8 cellular contexts compared by ENCODE assay signal in genomic region chrX:15349046-15349445, GRCh38. TPM values are rescaled to one million over a fixed set of nuclear protein-coding genes. Genes with fewer than 3 reads are reported as not detected.
DNase-seq lines count a peak whose midpoint lies in the region; ATAC-seq and TF ChIP-seq lines count a peak whose summit lies in the region.

No MANE protein-coding gene starts in this region.

- WGBS in upper lobe of left lung, 2 donors = 27 to 28% methylated on average over 2 of the region's 2 CpGs

- H3K9ac ChIP-seq in NT2/D1 (ENCODE audit: insufficient read length, low read depth) = no peak overlapping the region

- peak; percentile 69 for TF ChIP-seq CTCF in 22Rv1 (IDR thresholded peaks at IDR 0.05)
- TF ChIP-seq CTCF in upper lobe of left lung (IDR thresholded peaks at IDR 0.05) = peak in 5 of 6 experiments; percentile 11 to 56 (median 47)

- H3K27ac ChIP-seq in 22Rv1 (no peak overlapping the region), upper lobe of left lung (no peak overlapping the region)

- DNase-seq in ELR (ENCODE audit: low read depth) (peak; percentile 58), NT2/D1 (ENCODE audit: low read depth, low spot score) (peak; percentile 46), cerebellar cortex (ENCODE audit: low spot score) (peak; percentile 62), left kidney (ENCODE audit: low read depth, low spot score) (peak; percentile 80), upper lobe of left lung (peak in 1 of 2 donors; percentile 53)

- peak; percentile 57 for TF ChIP-seq RAD21 in Ishikawa (IDR thresholded peaks at IDR 0.05; ENCODE audit: low read depth)

- H3K27me3 ChIP-seq in NT2/D1 (ENCODE audit: insufficient read depth, insufficient read length) (peaks cover 16% of the 10 kb centered on the region), upper lobe of left lung (no peaks in the 10 kb centered on the region)

- H3K36me3 ChIP-seq in NT2/D1 (ENCODE audit: insufficient read depth, insufficient read length, low read length) (no peaks in the 10 kb centered on the region), upper lobe of left lung (no peaks in the 10 kb centered on the region)

- TF ChIP-seq EP300 in Ishikawa (IDR thresholded peaks at IDR 0.05; ENCODE audit: borderline replicate concordance) (no peak), upper lobe of left lung (IDR thresholded peaks at IDR 0.05) (no peak)

- no peak for TF ChIP-seq POLR2A in upper lobe of left lung (IDR thresholded peaks at IDR 0.05)

- ATAC-seq in upper lobe of left lung (ENCODE audit: low FRiP score in 2 of 2) = peak; percentile 75 to 84
- no peak for ATAC-seq in HG02642 (IDR thresholded peaks at IDR 0.05; ENCODE audit: poor library complexity, unreplicated experiment)

- H3K4me1 ChIP-seq in NT2/D1 (ENCODE audit: insufficient read depth, insufficient read length) (peaks cover 2% of the 10 kb centered on the region), upper lobe of left lung (no peaks in the 10 kb centered on the region)

- H3K9me3 ChIP-seq in NT2/D1 (ENCODE audit: insufficient read depth, low read length) (no peaks in the 10 kb centered on the region), upper lobe of left lung (no peaks in the 10 kb centered on the region)

- H3K4me3 ChIP-seq in NT2/D1 (ENCODE audit: insufficient read length, low read depth) = no peak overlapping the region
- no peak overlapping the region for H3K4me3 ChIP-seq in upper lobe of left lung

TF ChIP-seq in Ishikawa, 13 proteins besides CTCF, POLR2A, EP300 and RAD21:
- no peak for TF ChIP-seq CREB1 (IDR thresholded peaks at IDR 0.05; ENCODE audit: low read depth)
- no peak for TF ChIP-seq TEAD4 (IDR thresholded peaks at IDR 0.05)
- TF ChIP-seq, protein P1, sequence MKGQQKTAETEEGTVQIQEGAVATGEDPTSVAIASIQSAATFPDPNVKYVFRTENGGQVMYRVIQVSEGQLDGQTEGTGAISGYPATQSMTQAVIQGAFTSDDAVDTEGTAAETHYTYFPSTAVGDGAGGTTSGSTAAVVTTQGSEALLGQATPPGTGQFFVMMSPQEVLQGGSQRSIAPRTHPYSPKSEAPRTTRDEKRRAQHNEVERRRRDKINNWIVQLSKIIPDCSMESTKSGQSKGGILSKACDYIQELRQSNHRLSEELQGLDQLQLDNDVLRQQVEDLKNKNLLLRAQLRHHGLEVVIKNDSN (IDR thresholded peaks at IDR 0.05) = no peak
- no peak for TF ChIP-seq EGR1 (IDR thresholded peaks at IDR 0.05)
- TF ChIP-seq FOXM1 (IDR thresholded peaks at IDR 0.05; ENCODE audit: borderline replicate concordance, low read depth) = no peak
- TF ChIP-seq YY1 (IDR thresholded peaks at IDR 0.05; ENCODE audit: low read depth) = no peak
- TF ChIP-seq TAF1 (IDR thresholded peaks at IDR 0.05; ENCODE audit: low read depth) = no peak
- TF ChIP-seq, protein P2, sequence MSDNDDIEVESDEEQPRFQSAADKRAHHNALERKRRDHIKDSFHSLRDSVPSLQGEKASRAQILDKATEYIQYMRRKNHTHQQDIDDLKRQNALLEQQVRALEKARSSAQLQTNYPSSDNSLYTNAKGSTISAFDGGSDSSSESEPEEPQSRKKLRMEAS (IDR thresholded peaks at IDR 0.05) = no peak

RNA-seq across cellular contexts. Expression of gene PIGA, which starts 13.7 kb away (rescaled TPM):
- total RNA-seq in upper lobe of left lung = 10 to 100 TPM in 5 of 6 donors, 1 to 10 TPM in 1; 6.2 to 82.0 (median 22.2) TPM

RNA-seq across cellular contexts. Expression of gene ASB11, which starts 33.6 kb away (rescaled TPM):
- total RNA-seq in upper lobe of left lung = under 1 TPM in 1 of 6 donors, not detected in 5; 0.14 TPM

RNA-seq across cellular contexts. Expression of gene VEGFD, which starts 35.2 kb away (rescaled TPM):
- total RNA-seq in upper lobe of left lung = 10 to 100 TPM in 4 of 6 donors, 1 to 10 TPM in 2; 5.3 to 42.3 (median 18.5) TPM
